In genomic region chr14:25464772-25465171, GRCh38 we compare ENCODE assay signal across 1 cellular context.
TF ChIP-seq lines count a peak whose summit lies in the region.

No MANE protein-coding gene starts in this region.

TF ChIP-seq in HepG2, 621 proteins besides CTCF, POLR2A, EP300 and RAD21 (continued from another document):
- TF ChIP-seq GATAD2A (CRISPR knock-in tag; IDR thresholded peaks at IDR 0.05) (no peak), HDAC6 (IDR thresholded peaks at IDR 0.05; ENCODE audit: low read depth, low read length) (no peak), SOX13 (IDR thresholded peaks at IDR 0.05) (no peak), SOX13 (CRISPR knock-in tag; conservative IDR thresholded peaks at IDR 0.05 in 1 of 2, IDR thresholded peaks at IDR 0.05 in 1 of 2) (no peak), ZNF205 (CRISPR knock-in tag; IDR thresholded peaks at IDR 0.05) (no peak), TAF1 (CRISPR knock-in tag; IDR thresholded peaks at IDR 0.05) (no peak), ATM (IDR thresholded peaks at IDR 0.05; ENCODE audit: borderline replicate concordance) (no peak), ZSCAN21 (CRISPR knock-in tag; IDR thresholded peaks at IDR 0.05; ENCODE audit: borderline replicate concordance) (no peak), SALL1 (CRISPR knock-in tag; IDR thresholded peaks at IDR 0.05) (no peak), ZFP82 (CRISPR knock-in tag; IDR thresholded peaks at IDR 0.05; ENCODE audit: borderline replicate concordance) (no peak), ZNF512B (CRISPR knock-in tag; IDR thresholded peaks at IDR 0.05; ENCODE audit: borderline replicate concordance) (no peak), KDM5A (IDR thresholded peaks at IDR 0.05; ENCODE audit: borderline replicate concordance, low read length) (no peak)
